ENCODE assay signal across 17 cellular contexts in genomic region chr5:41403846-41404245, GRCh38.
DNase-seq lines count a peak whose midpoint lies in the region; ATAC-seq and TF ChIP-seq lines count a peak whose summit lies in the region.
"Had no signal": no experiment of that assay in that cellular context is flagged by ENCODE, and none has a peak within 500 bp of the region (broad histone marks: within the 10 kb centered on the region; RNA-seq: fewer than 3 reads in every experiment).

No MANE protein-coding gene starts in this region.

- 91% methylated on average over 3 of the region's 3 CpGs for WGBS in SK-N-SH (ENCODE audit: low lambda C conversion rate)

- H3K4me3 ChIP-seq in SK-N-SH (ENCODE audit: low read depth in 2 of 2, low read length in 1 of 2) (no peak overlapping the region), right atrium auricular region (no peak overlapping the region), fibroblast of pulmonary artery (replicated peaks; ENCODE audit: low read depth, low read length) (no peak overlapping the region)
- H3K4me3 ChIP-seq: BLaER1 had no signal

- intact Hi-C loops in cardiac septum (cut with DNase I), result no loop called here
- intact Hi-C loops in activated CD8-positive, alpha-beta T cell treated with anti-CD3 and anti-CD28 coated beads for 36 hours (cut with micrococcal nuclease), result no loop called here

- H3K27ac ChIP-seq in SK-N-SH (ENCODE audit: low read depth in 2 of 2, low read length in 1 of 2), result no peak overlapping the region
- peak overlapping the region; percentile 72 to 84 for H3K27ac ChIP-seq in right atrium auricular region
- H3K27ac ChIP-seq: 22Rv1, BLaER1, HL-60 had no signal

- H3K4me1 ChIP-seq in SK-N-SH (ENCODE audit: control insufficient read depth in 1 of 2, insufficient read depth in 2 of 2, low read depth in 1 of 2, low read length in 1 of 2), result peaks cover 0 to 2% of the 10 kb centered on the region in 2 experiments; a peak in 1 of 4 replicates
- H3K4me1 ChIP-seq in right atrium auricular region, result peaks cover 0 to 30% of the 10 kb centered on the region in 2 donors
- H3K4me1 ChIP-seq: BLaER1 had no signal

- POLR2A ChIA-PET in SK-N-SH (lab: Yijun Ruan, JAX), result no interaction called here
- POLR2A ChIA-PET in activated CD8-positive, alpha-beta T cell treated with anti-CD3 and anti-CD28 coated beads for 36 hours (lab: Charles Lee), result no interaction called here

- no peaks in the 10 kb centered on the region for H3K9me2 ChIP-seq in SK-N-SH

- TF ChIP-seq RAD21 in SK-N-SH (IDR thresholded peaks at IDR 0.05; ENCODE audit: low read length), result no peak

- H3K27ac Mint-ChIP-seq in activated CD8-positive, alpha-beta T cell treated with anti-CD3 and anti-CD28 coated beads for 36 hours, result no peak overlapping the region
- H3K27ac Mint-ChIP-seq: CD4-positive, CD25-positive, alpha-beta regulatory T cell; HFFc6 had no signal

- no peak for TF ChIP-seq EP300 in SK-N-SH (IDR thresholded peaks at IDR 0.05; ENCODE audit: borderline replicate concordance in 1 of 2, low read depth in 1 of 2, low read length in 1 of 2)

- H3K36me3 ChIP-seq in SK-N-SH (replicated peaks in 1 of 2; ENCODE audit: control insufficient read depth in 1 of 2, insufficient read depth in 2 of 2, low read length in 1 of 2), result no peaks in the 10 kb centered on the region
- no peaks in the 10 kb centered on the region for H3K36me3 ChIP-seq in right atrium auricular region
- H3K36me3 ChIP-seq: BLaER1 had no signal

- no peaks in the 10 kb centered on the region for H3K79me2 ChIP-seq in SK-N-SH (ENCODE audit: insufficient read depth)

- no peaks in the 10 kb centered on the region for H3K36me3 Mint-ChIP-seq in activated CD8-positive, alpha-beta T cell treated with anti-CD3 and anti-CD28 coated beads for 36 hours (ENCODE audit: low read depth)
- H3K36me3 Mint-ChIP-seq: CD4-positive, CD25-positive, alpha-beta regulatory T cell had no signal

- ATAC-seq in SK-N-SH treated with all-trans-retinoic acid at 6 μM for 48 hours (no peak), HG03139 (IDR thresholded peaks at IDR 0.05; ENCODE audit: unreplicated experiment) (no peak)
- no peak for ATAC-seq in activated CD8-positive, alpha-beta T cell treated with anti-CD3 and anti-CD28 coated beads for 36 hours

- H3K9me3 Mint-ChIP-seq in activated CD8-positive, alpha-beta T cell treated with anti-CD3 and anti-CD28 coated beads for 36 hours, result peaks cover 8% of the 10 kb centered on the region

- peaks cover 8% of the 10 kb centered on the region for H3F3A ChIP-seq in SK-N-SH (replicated peaks; ENCODE audit: insufficient read depth)

- H3K4me3 Mint-ChIP-seq in activated CD8-positive, alpha-beta T cell treated with anti-CD3 and anti-CD28 coated beads for 36 hours, result no peak overlapping the region
- H3K4me3 Mint-ChIP-seq: CD4-positive, CD25-positive, alpha-beta regulatory T cell; HFFc6 had no signal

- CTCF ChIA-PET in SK-N-SH (lab: Yijun Ruan, JAX), result interaction anchor here (1.0 to 1.7 kb wide), 2 partner anchors 22 to 105 kb away, joined by 3 read pairs; no protein-coding TSS in a partner anchor
- CTCF ChIA-PET in activated CD8-positive, alpha-beta T cell treated with anti-CD3 and anti-CD28 coated beads for 36 hours (lab: Charles Lee), result no interaction called here

- H3K27me3 ChIP-seq in SK-N-SH (ENCODE audit: insufficient read depth), result no peaks in the 10 kb centered on the region
- H3K27me3 ChIP-seq in right atrium auricular region, result no peaks in the 10 kb centered on the region
- H3K27me3 ChIP-seq: BLaER1 had no signal

- H3K9ac ChIP-seq in SK-N-SH, result no peak overlapping the region
- H3K9ac ChIP-seq: BLaER1 had no signal

- no peaks in the 10 kb centered on the region for H3K4me1 Mint-ChIP-seq in activated CD8-positive, alpha-beta T cell treated with anti-CD3 and anti-CD28 coated beads for 36 hours (ENCODE audit: low read depth)
- H3K4me1 Mint-ChIP-seq: CD4-positive, CD25-positive, alpha-beta regulatory T cell had no signal

- no peaks in the 10 kb centered on the region for H3K27me3 Mint-ChIP-seq in activated CD8-positive, alpha-beta T cell treated with anti-CD3 and anti-CD28 coated beads for 36 hours
- H3K27me3 Mint-ChIP-seq: CD4-positive, CD25-positive, alpha-beta regulatory T cell had no signal

- H3K4me2 ChIP-seq in SK-N-SH, result no peak overlapping the region
- H3K4me2 ChIP-seq: BLaER1 had no signal

- no peak for TF ChIP-seq CTCF in SK-N-SH (IDR thresholded peaks at IDR 0.05)
- TF ChIP-seq CTCF in right atrium auricular region (IDR thresholded peaks at IDR 0.05), result no peak
- TF ChIP-seq CTCF in fibroblast of pulmonary artery (IDR thresholded peaks at IDR 0.05; ENCODE audit: low read length, missing control alignments), result no peak
- TF ChIP-seq CTCF in activated CD8-positive, alpha-beta T cell treated with anti-CD3 and anti-CD28 coated beads for 36 hours (IDR thresholded peaks at IDR 0.05), result no peak

- peaks cover 6% of the 10 kb centered on the region for H3K9me3 ChIP-seq in SK-N-SH
- peaks cover 0 to 8% of the 10 kb centered on the region in 2 donors for H3K9me3 ChIP-seq in right atrium auricular region

- H4K20me1 ChIP-seq in SK-N-SH (ENCODE audit: insufficient read depth), result no peaks in the 10 kb centered on the region
- H4K20me1 ChIP-seq: BLaER1 had no signal

- no peak overlapping the region for H2AFZ ChIP-seq in SK-N-SH (ENCODE audit: low read depth)

- DNase-seq in SK-N-SH, result no peak
- no peak for DNase-seq in right atrium auricular region (ENCODE audit: low spot score)
- no peak for DNase-seq in cardiac septum (ENCODE audit: low spot score)
- DNase-seq in fibroblast of pulmonary artery (ENCODE audit: low read depth), result peak; percentile 66
- no peak for DNase-seq in activated CD8-positive, alpha-beta T cell treated with anti-CD3 and anti-CD28 coated beads for 36 hours
- DNase-seq in NCI-H1092 (lab: John Stamatoyannopoulos, UW), result no peak
- DNase-seq: AML-193; CD4-positive, CD25-positive, alpha-beta regulatory T cell; DMS53; GF-D8; HCEC 1CT; HFFc6 had no signal

TF ChIP-seq in SK-N-SH treated with all-trans-retinoic acid at 6 μM for 48 hours, 23 proteins besides CTCF, POLR2A, EP300 and RAD21:
- peak; percentile 60 for TF ChIP-seq ISL1 (CRISPR knock-in tag; IDR thresholded peaks at IDR 0.05)
- no peak for TF ChIP-seq CSDC2 (CRISPR knock-in tag; IDR thresholded peaks at IDR 0.05)
- no peak for TF ChIP-seq TSHZ2 (CRISPR knock-in tag; IDR thresholded peaks at IDR 0.05)
- TF ChIP-seq ZFP30 (CRISPR knock-in tag; IDR thresholded peaks at IDR 0.05), result no peak
TF ChIP-seq in SK-N-SH treated with all-trans-retinoic acid at 6 μM for 48 hours: peak in this region for 1.

TF ChIP-seq in SK-N-SH, 30 proteins besides CTCF, POLR2A, EP300 and RAD21:
- no peak for TF ChIP-seq IRF3 (IDR thresholded peaks at IDR 0.05; ENCODE audit: low read depth, low read length)
- TF ChIP-seq ELF1 (IDR thresholded peaks at IDR 0.05), result no peak
- TF ChIP-seq YY1 (IDR thresholded peaks at IDR 0.05; ENCODE audit: low read depth), result no peak
TF ChIP-seq in SK-N-SH: peak in this region for 0.

Comparison
In these comparisons a context has a peak if more than half of its experiments do, and no peak if none do; other contexts are left out.
1. H3K27ac ChIP-seq: peak in right atrium auricular region (2 of 2); none in SK-N-SH (0 of 2).